Comparison of ENCODE assay signal across 1 cellular context in the genomic region with DNA sequence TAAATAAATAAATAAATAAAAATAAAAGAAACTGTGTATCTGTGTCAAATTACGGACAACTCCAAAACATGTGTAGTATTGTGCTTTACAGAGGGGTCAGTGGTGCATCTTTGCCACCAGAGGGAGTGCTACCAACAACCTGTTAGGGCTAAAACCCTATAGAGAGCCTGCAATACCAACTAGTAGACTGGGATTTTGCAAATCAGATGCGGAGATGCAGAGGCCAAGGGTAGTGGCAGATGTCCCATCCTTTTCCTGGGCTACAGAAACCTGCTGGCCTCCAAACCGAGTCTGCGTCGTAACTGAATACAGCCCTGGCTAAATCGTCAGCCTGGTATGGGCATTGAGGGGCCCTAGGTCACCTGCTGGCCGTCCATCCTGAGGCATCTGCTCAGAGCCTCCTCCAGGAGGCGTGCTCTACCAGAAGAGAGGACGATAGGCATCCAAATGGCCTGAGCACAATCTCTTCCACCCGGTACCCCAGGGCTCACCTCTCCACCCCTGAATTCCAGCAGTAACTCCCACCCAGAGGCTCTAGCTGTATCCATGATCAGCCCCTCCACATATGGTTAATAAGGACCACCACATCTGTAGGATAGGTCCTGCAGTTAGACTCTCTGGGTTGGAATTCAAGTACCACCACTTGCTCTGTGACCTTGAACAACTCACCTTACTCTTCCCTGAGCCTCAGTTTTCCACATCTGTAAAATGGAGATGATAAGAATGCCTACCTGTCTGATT.
TF ChIP-seq lines count a peak whose summit lies in the region.

No MANE protein-coding gene starts in this region.

TF ChIP-seq in IMR-90, 13 proteins besides CTCF, POLR2A, EP300 and RAD21 (continued from another document):
- TF ChIP-seq CHD1 (IDR thresholded peaks at IDR 0.05; ENCODE audit: low read depth, low read length) (no peak), MAFK (IDR thresholded peaks at IDR 0.05; ENCODE audit: low read depth, low read length) (no peak), USF2 (IDR thresholded peaks at IDR 0.05; ENCODE audit: low read depth, low read length) (no peak), RFX5 (IDR thresholded peaks at IDR 0.05; ENCODE audit: low read depth, low read length) (no peak), NFE2L2 (IDR thresholded peaks at IDR 0.05; ENCODE audit: low read depth, low read length) (no peak)
